19 cellular contexts compared by ENCODE assay signal in the genomic region with DNA sequence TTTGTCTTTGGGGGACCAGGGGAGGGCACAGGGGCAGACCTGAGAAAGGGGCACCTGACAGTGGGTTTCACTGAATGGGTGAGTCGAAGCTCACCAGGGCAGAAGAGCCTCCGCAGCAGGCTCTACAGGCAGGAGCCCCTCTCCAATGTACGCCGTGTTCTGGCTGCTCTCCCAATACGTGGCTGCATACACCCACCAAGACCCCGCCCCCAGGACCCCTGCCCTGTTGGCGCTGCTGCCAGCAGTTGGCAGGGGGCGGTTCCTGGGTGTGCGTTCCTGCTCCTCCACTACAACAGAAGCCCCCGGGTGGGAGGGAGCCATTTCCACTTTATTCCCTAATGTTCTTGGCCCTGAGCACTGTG. TPM values are rescaled to one million over a fixed set of nuclear protein-coding genes. Genes with fewer than 3 reads are reported as not detected.
DNase-seq lines count a peak whose midpoint lies in the region; ATAC-seq, FAIRE-seq and TF ChIP-seq lines count a peak whose summit lies in the region.
"Had no signal": no experiment of that assay in that cellular context is flagged by ENCODE, and none has a peak within 500 bp of the region (broad histone marks: within the 10 kb centered on the region; RNA-seq: fewer than 3 reads in every experiment).

No MANE protein-coding gene starts in this region.

- peak overlapping the region; percentile 37 for H4K91ac ChIP-seq in mesenchymal stem cell (ENCODE audit: low read length)

- peak overlapping the region in 1 of 2 experiments; percentile 61 for H3K18ac ChIP-seq in mesenchymal stem cell (ENCODE audit: low read depth in 1 of 2, low read length in 2 of 2)

- ATAC-seq in upper lobe of right lung, result no peak
- ATAC-seq: A549; left lung; stimulated activated naive CD8-positive, alpha-beta T cell treated with anti-CD3 and anti-CD28 coated beads, Interleukin-15, Interleukin-2, amounts not matched to agents 100 U/mL and 50 U/mL, for 24 hours had no signal

- no peak overlapping the region for H3K23ac ChIP-seq in mesenchymal stem cell (ENCODE audit: low read length in 2 of 2)

- H3K4ac ChIP-seq in mesenchymal stem cell (ENCODE audit: low read depth in 1 of 2, low read length in 2 of 2), result no peak overlapping the region

- H3K4me3 ChIP-seq in WERI-Rb-1 (ENCODE audit: low read depth, low read length) (no peak overlapping the region), mesenchymal stem cell (ENCODE audit: insufficient read depth in 1 of 2, low read depth in 1 of 2, low read length in 2 of 2) (no peak overlapping the region), upper lobe of right lung (no peak overlapping the region)
- H3K4me3 ChIP-seq: A549, ascending aorta, left lung had no signal

- no peak overlapping the region for H2BK120ac ChIP-seq in mesenchymal stem cell (ENCODE audit: low read depth, low read length)

- intact Hi-C loops in upper lobe of right lung (cut with DNase I), result no loop called here

- H2BK15ac ChIP-seq in mesenchymal stem cell (ENCODE audit: low read depth, poor library complexity, severe bottlenecking), result no peak overlapping the region

- H3K4me2 ChIP-seq in mesenchymal stem cell (ENCODE audit: low read length, poor library complexity, severe bottlenecking), result no peak overlapping the region
- H3K4me2 ChIP-seq: A549 had no signal

- no peak overlapping the region for H4K8ac ChIP-seq in mesenchymal stem cell (ENCODE audit: low read length)

- no peak overlapping the region for H2BK5ac ChIP-seq in mesenchymal stem cell (ENCODE audit: low read depth, low read length, poor library complexity, severe bottlenecking)

- H3K36me3 ChIP-seq in WERI-Rb-1 (peaks cover 11% of the 10 kb centered on the region), mesenchymal stem cell (ENCODE audit: control insufficient read depth in 1 of 2, insufficient read depth in 2 of 2, low read depth in 1 of 2, low read length in 2 of 2) (no peaks in the 10 kb centered on the region), upper lobe of right lung (no peaks in the 10 kb centered on the region)
- H3K36me3 ChIP-seq: ascending aorta, left lung had no signal

- H3K4me1 ChIP-seq in mesenchymal stem cell (ENCODE audit: control insufficient read depth, insufficient read depth, low read depth, low read length) (peaks cover 31% of the 10 kb centered on the region), upper lobe of right lung (peaks cover 17% of the 10 kb centered on the region)
- H3K4me1 ChIP-seq: A549 had no signal

- H3K27me3 ChIP-seq in WERI-Rb-1 (ENCODE audit: insufficient read depth, low read depth, severe bottlenecking) (no peaks in the 10 kb centered on the region), mesenchymal stem cell (ENCODE audit: control insufficient read depth in 1 of 2, insufficient read depth in 1 of 2, low read length in 2 of 2) (peaks cover 6 to 12% of the 10 kb centered on the region in 2 experiments), upper lobe of right lung (no peaks in the 10 kb centered on the region)
- H3K27me3 ChIP-seq: ascending aorta had no signal

- no peaks in the 10 kb centered on the region for H3K79me1 ChIP-seq in mesenchymal stem cell (replicated peaks; ENCODE audit: low read length, poor library complexity, severe bottlenecking)

- no peak overlapping the region for H2BK12ac ChIP-seq in mesenchymal stem cell (ENCODE audit: low read length in 2 of 2)

- no peak for FAIRE-seq in HTR-8/SVneo (lab: Jason Lieb, UNC)
- FAIRE-seq: A549, D721Med, H1 had no signal

- H3K9me3 ChIP-seq in WERI-Rb-1 (ENCODE audit: severe bottlenecking), result no peaks in the 10 kb centered on the region
- H3K9me3 ChIP-seq in mesenchymal stem cell (ENCODE audit: control insufficient read depth, low read length), result no peaks in the 10 kb centered on the region
- no peaks in the 10 kb centered on the region for H3K9me3 ChIP-seq in upper lobe of right lung
- H3K9me3 ChIP-seq: A549, ascending aorta, left lung had no signal

- DNase-seq in activated naive CD4-positive, alpha-beta T cell treated with anti-CD3 and anti-CD28 coated beads, Interleukin-2, amount 50 U/mL, for 16 hours, result peak; percentile 14
- DNase-seq in activated naive CD4-positive, alpha-beta T cell treated with Interleukin-2 at 50 U/mL for 16 hours, result no peak
- DNase-seq in WERI-Rb-1 (peak; percentile 14), mesenchymal stem cell (no peak), upper lobe of right lung (peak; percentile 53), HTR-8/SVneo (ENCODE audit: insufficient read length, low spot score) (no peak), NCI-H774 (lab: John Stamatoyannopoulos, UW) (no peak), nucleus accumbens (lab: John Stamatoyannopoulos, UW) (no peak)
- DNase-seq: activated CD4-positive, alpha-beta memory T cell treated with anti-CD3 and anti-CD28 coated beads for 36 hours; C1 segment of cervical spinal cord; stimulated activated CD4-positive, alpha-beta T cell treated with anti-CD3 and anti-CD28 coated beads, Interleukin-12 subunit alpha, Interleukin-12 subunit beta, amount 100 ng/mL, for 4 hours; stimulated activated naive CD8-positive, alpha-beta T cell treated with anti-CD3 and anti-CD28 coated beads, Interleukin-15, Interleukin-2, amounts not matched to agents 100 U/mL and 50 U/mL, for 24 hours had no signal

- TF ChIP-seq CTCF in WERI-Rb-1 (IDR thresholded peaks at IDR 0.05; ENCODE audit: low read depth, low read length), result no peak
- no peak for TF ChIP-seq CTCF in upper lobe of right lung (IDR thresholded peaks at IDR 0.05)

- no peak overlapping the region for H3K9ac ChIP-seq in mesenchymal stem cell (ENCODE audit: low read length)

- H3K14ac ChIP-seq in mesenchymal stem cell (ENCODE audit: low read length in 2 of 2), result no peak overlapping the region

- no peak overlapping the region for H2AFZ ChIP-seq in mesenchymal stem cell (ENCODE audit: low read depth, low read length)

- WGBS in mesenchymal stem cell, result 84% methylated on average over 10 of the region's 10 CpGs

- no peak overlapping the region for H2AK5ac ChIP-seq in mesenchymal stem cell (ENCODE audit: low read length, severe bottlenecking)

- H3K27ac ChIP-seq in WERI-Rb-1 (peak overlapping the region; percentile 88), mesenchymal stem cell (ENCODE audit: low read length, poor library complexity, severe bottlenecking) (no peak overlapping the region), upper lobe of right lung (peak overlapping the region; percentile 56)
- H3K27ac ChIP-seq: A549, ascending aorta, HL-60, left lung had no signal

RNA-seq across cellular contexts. Expression of a gene that starts 30.4 kb away (rescaled TPM):
- 6.4 TPM for polyA plus RNA-seq in mesenchymal stem cell (2013, experiment 1 of 2)
- polyA plus RNA-seq in mesenchymal stem cell (2013, experiment 2 of 2), result 6.1 TPM
- 6.8 TPM for total RNA-seq in upper lobe of right lung
- total RNA-seq: activated B cell treated with CpG ODN at 0.5 μM for 24 hours had no signal

Comparison
In these comparisons a context has a peak if more than half of its experiments do, and no peak if none do; other contexts are left out.
1. DNase-seq: peak in activated naive CD4-positive, alpha-beta T cell treated with anti-CD3 and anti-CD28 coated beads, Interleukin-2, amount 50 U/mL, for 16 hours (single experiment), WERI-Rb-1 (single experiment) and upper lobe of right lung (single experiment); none in activated naive CD4-positive, alpha-beta T cell treated with Interleukin-2 at 50 U/mL for 16 hours (single experiment), mesenchymal stem cell (single experiment), HTR-8/SVneo (single experiment), NCI-H774 (single experiment) and nucleus accumbens (0 of 56).